Comparison of ENCODE assay signal across 8 cellular contexts in the genomic region with DNA sequence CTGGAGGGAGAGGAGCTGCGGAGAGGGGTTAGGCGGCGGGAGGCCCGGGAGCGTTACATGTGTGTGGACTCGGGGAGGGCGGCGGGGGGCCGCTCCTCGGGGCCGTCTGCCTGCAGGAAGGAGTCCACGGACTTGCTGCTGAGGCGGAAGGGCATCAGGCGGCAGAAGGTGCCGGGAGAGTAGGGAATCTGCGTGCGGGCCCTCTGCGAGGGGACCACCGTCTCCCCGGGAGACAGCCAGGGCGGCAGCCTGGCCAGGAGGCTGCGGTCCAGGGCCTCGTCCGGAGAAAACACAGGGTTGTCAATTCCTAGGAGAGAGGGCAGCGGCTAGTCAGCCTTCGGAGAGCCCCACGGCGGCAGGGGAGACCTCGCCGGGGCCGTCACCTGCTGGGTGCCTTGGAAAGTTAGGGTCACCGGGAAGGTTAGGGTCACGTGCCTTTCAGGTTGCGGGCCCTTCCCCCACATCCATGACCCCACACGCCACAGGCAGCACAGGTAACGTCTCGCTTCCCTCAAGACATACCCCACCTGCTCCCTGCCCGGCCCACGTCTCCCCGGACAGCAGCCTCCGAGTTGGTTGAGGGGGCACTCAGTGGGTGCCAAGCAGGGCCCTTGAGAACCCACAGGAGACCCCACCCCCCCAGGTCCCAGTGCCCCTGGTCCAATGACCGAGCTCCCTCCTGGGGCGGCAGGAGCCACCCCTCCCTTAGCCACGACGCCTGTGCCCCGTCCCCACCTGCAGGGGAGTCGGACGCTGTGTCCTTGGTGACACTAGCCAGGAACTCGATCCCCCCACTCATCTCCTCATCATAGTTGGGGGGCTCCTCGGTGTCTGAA. TPM values are rescaled to one million over a fixed set of nuclear protein-coding genes. Genes with fewer than 3 reads are reported as not detected.
DNase-seq lines count a peak whose midpoint lies in the region; ATAC-seq and TF ChIP-seq lines count a peak whose summit lies in the region.

No MANE protein-coding gene starts in this region.

- H3K27me3 Mint-ChIP-seq in Calu3 (ENCODE audit: unreplicated experiment) (peaks cover 55% of the 10 kb centered on the region), nephron progenitor cell (ENCODE audit: low read depth, poor library complexity) (peaks cover 42% of the 10 kb centered on the region)
- H3K27me3 Mint-ChIP-seq in effector memory CD8-positive, alpha-beta T cell: peaks cover 18 to 60% of the 10 kb centered on the region in 2 donors

- no peak for DNase-seq in Calu3
- peak; percentile 37 for DNase-seq in NCI-H2227 (lab: John Stamatoyannopoulos, UW; ENCODE audit: unreplicated experiment)
- DNase-seq in effector memory CD8-positive, alpha-beta T cell: no peak
- peak; percentile 49 for DNase-seq in nephron progenitor cell
- DNase-seq in SK-N-DZ (ENCODE audit: low spot score): no peak
- no peak for DNase-seq in LoVo (ENCODE audit: low spot score)
- no peak for DNase-seq in caudate nucleus (lab: John Stamatoyannopoulos, UW)

- H3K27ac ChIP-seq in caudate nucleus (ENCODE audit: low read depth, low read length): no peak overlapping the region

- TF ChIP-seq CTCF in Calu3 (IDR thresholded peaks at IDR 0.05; ENCODE audit: unreplicated experiment): no peak
- TF ChIP-seq CTCF in nephron progenitor cell (IDR thresholded peaks at IDR 0.05): no peak

- H3K4me1 Mint-ChIP-seq in Calu3 (ENCODE audit: low read depth, unreplicated experiment) (no peaks in the 10 kb centered on the region), nephron progenitor cell (peaks cover 17% of the 10 kb centered on the region)
- peaks cover 18 to 20% of the 10 kb centered on the region in 2 donors for H3K4me1 Mint-ChIP-seq in effector memory CD8-positive, alpha-beta T cell (ENCODE audit: low read depth in 2 of 2)

- CTCF ChIA-PET in Calu3 (lab: Charles Lee): interaction anchor here (0.9 kb wide), 1 partner anchor 13 kb away, joined by 4 read pairs; no protein-coding TSS in a partner anchor

- H3K36me3 Mint-ChIP-seq in Calu3 (ENCODE audit: insufficient read depth, unreplicated experiment) (peaks cover 48% of the 10 kb centered on the region), nephron progenitor cell (ENCODE audit: low read depth) (peaks cover 5% of the 10 kb centered on the region)
- peaks cover 10% of the 10 kb centered on the region for H3K36me3 Mint-ChIP-seq in effector memory CD8-positive, alpha-beta T cell (ENCODE audit: insufficient read depth)

- H3K9me3 Mint-ChIP-seq in Calu3 (ENCODE audit: low read depth, unreplicated experiment) (no peaks in the 10 kb centered on the region), nephron progenitor cell (no peaks in the 10 kb centered on the region)
- H3K9me3 Mint-ChIP-seq in effector memory CD8-positive, alpha-beta T cell: no peaks in the 10 kb centered on the region

- H3K4me3 Mint-ChIP-seq in Calu3 (ENCODE audit: low read depth, unreplicated experiment) (peak overlapping the region; percentile 68), nephron progenitor cell (peak overlapping the region; percentile 84)
- peak overlapping the region; percentile 82 to 84 for H3K4me3 Mint-ChIP-seq in effector memory CD8-positive, alpha-beta T cell

- intact Hi-C loops in Calu3 (cut with micrococcal nuclease; ENCODE audit: unreplicated experiment): no loop called here

- no peak overlapping the region for H3K27ac Mint-ChIP-seq in Calu3 (ENCODE audit: unreplicated experiment)
- no peak overlapping the region for H3K27ac Mint-ChIP-seq in effector memory CD8-positive, alpha-beta T cell
- no peak overlapping the region for H3K27ac Mint-ChIP-seq in nephron progenitor cell

- no peak for ATAC-seq in effector memory CD8-positive, alpha-beta T cell (replicated peaks)
- ATAC-seq in HG02642 (IDR thresholded peaks at IDR 0.05; ENCODE audit: poor library complexity, unreplicated experiment): no peak

- no TSS peak for BruUV-seq in Calu3 (replicated peaks; lab: Mats Ljungman, UMichigan)

RNA-seq across cellular contexts. Expression of a gene that starts 32.1 kb away (rescaled TPM):
- 63.8 and 69.4 TPM in 2 replicates for total RNA-seq in Calu3 (2022)
- polyA plus RNA-seq in SK-N-DZ (2014; cell fraction: cytosol; rRNA removed): 17.0 and 18.3 TPM in 2 replicates
- 31.7 and 46.3 TPM in 2 replicates for polyA plus RNA-seq in SK-N-DZ (2014; cell fraction: nucleus; rRNA removed)

RNA-seq across cellular contexts. Expression of a gene that starts 49.2 kb away (rescaled TPM):
- 1.1 and 2.0 TPM in 2 replicates for total RNA-seq in Calu3 (2022)
- polyA plus RNA-seq in SK-N-DZ (2014; cell fraction: cytosol; rRNA removed): 8.9 and 9.8 TPM in 2 replicates
- polyA plus RNA-seq in SK-N-DZ (2014; cell fraction: nucleus; rRNA removed): 5.0 and 7.6 TPM in 2 replicates

Comparison
In these comparisons a context has a peak if more than half of its experiments do, and no peak if none do; other contexts are left out.
1. DNase-seq: peak in NCI-H2227 (single experiment) and nephron progenitor cell (single experiment); none in Calu3 (single experiment), effector memory CD8-positive, alpha-beta T cell (0 of 3), SK-N-DZ (single experiment), LoVo (single experiment) and caudate nucleus (0 of 61).
2. Peak in every context shown above with its lines, with median percentiles within 50 percentile points of each other: H3K4me3 Mint-ChIP-seq.